9 cellular contexts compared by ENCODE assay signal in genomic region chr4:174213734-174214101, GRCh38.
DNase-seq lines count a peak whose midpoint lies in the region; ATAC-seq and TF ChIP-seq lines count a peak whose summit lies in the region.
"Had no signal": no experiment of that assay in that cellular context is flagged by ENCODE, and none has a peak within 500 bp of the region (broad histone marks: within the 10 kb centered on the region; RNA-seq: fewer than 3 reads in every experiment).

No MANE protein-coding gene starts in this region.

- no peak for DNase-seq in CD4-positive, alpha-beta memory T cell
- DNase-seq in H9, result no peak
- DNase-seq in coronary artery (ENCODE audit: low spot score), result no peak
- no peak for DNase-seq in neural crest cell (ENCODE audit: low read depth, low spot score)
- no peak for DNase-seq in posterior vena cava (ENCODE audit: low spot score)
- no peak for DNase-seq in hypothalamus (lab: John Stamatoyannopoulos, UW)
- DNase-seq in ureter (ENCODE audit: low spot score), result no peak
- DNase-seq: NCI-H1930 had no signal

- H2BK120ac ChIP-seq in H9 (ENCODE audit: low read depth, low read length, poor library complexity, severe bottlenecking), result no peak overlapping the region

- H3K36me3 Mint-ChIP-seq in CD4-positive, alpha-beta memory T cell, result no peaks in the 10 kb centered on the region
- H3K36me3 Mint-ChIP-seq in H9 (ENCODE audit: insufficient read depth in 1 of 3, low read depth in 3 of 3) (no peaks in the 10 kb centered on the region), neural crest cell (ENCODE audit: low read depth) (no peaks in the 10 kb centered on the region)

- H3K27me3 Mint-ChIP-seq in CD4-positive, alpha-beta memory T cell, result peaks cover 60 to 78% of the 10 kb centered on the region in 2 donors
- H3K27me3 Mint-ChIP-seq in H9 (ENCODE audit: low read depth) (peaks cover 100% of the 10 kb centered on the region), neural crest cell (ENCODE audit: low read depth) (peaks cover 99% of the 10 kb centered on the region)

- no peak overlapping the region for H2BK15ac ChIP-seq in H9 (ENCODE audit: low read depth, low read length)

- peaks cover 6% of the 10 kb centered on the region for H4K20me1 ChIP-seq in H9 (ENCODE audit: control insufficient read depth, insufficient read depth, insufficient read length)

- no peak overlapping the region for H2BK12ac ChIP-seq in H9 (ENCODE audit: insufficient read length, low read depth, low read length)

- H3K14ac ChIP-seq in H9 (ENCODE audit: insufficient read depth, low read length), result no peak overlapping the region

- WGBS in H9 (ENCODE audit: extremely low coverage, insufficient read length, low lambda C conversion rate), result no CpG with 5 or more reads among the region's 15 CpGs

- peaks cover 51% of the 10 kb centered on the region for H3K4me1 ChIP-seq in CD4-positive, alpha-beta memory T cell (ENCODE audit: insufficient read depth, low read length)
- peaks cover 2% of the 10 kb centered on the region; the same call in 1 of the 2 replicates for H3K4me1 ChIP-seq in H9 (ENCODE audit: insufficient read depth, low read length)

- no peak overlapping the region for H2BK5ac ChIP-seq in H9 (ENCODE audit: insufficient read length, low read length)

- H3K56ac ChIP-seq in H9 (ENCODE audit: insufficient read length, low read depth, low read length), result no peak overlapping the region

- no peak overlapping the region for H4K5ac ChIP-seq in H9 (ENCODE audit: insufficient read length, low read depth, low read length)

- POLR2A ChIA-PET in CD4-positive, alpha-beta memory T cell (lab: Charles Lee; ENCODE audit: partially characterized antibody), result no interaction called here

- H3T11ph ChIP-seq in H9 (ENCODE audit: low read length), result no peak overlapping the region

- no peak overlapping the region for H2AFZ ChIP-seq in H9 (ENCODE audit: low read length)

- H3K23ac ChIP-seq in H9 (ENCODE audit: insufficient read length, low read depth, low read length), result no peak overlapping the region

- peak overlapping the region; percentile 67 for H3K4me2 ChIP-seq in H9 (ENCODE audit: insufficient read depth, insufficient read length, low read length)

- no peaks in the 10 kb centered on the region for H3K79me2 ChIP-seq in H9 (ENCODE audit: insufficient read depth, low read length)

- H3K36me3 ChIP-seq in CD4-positive, alpha-beta memory T cell (ENCODE audit: insufficient read depth, low read length), result no peaks in the 10 kb centered on the region

- peaks cover 76% of the 10 kb centered on the region for H3K27me3 ChIP-seq in CD4-positive, alpha-beta memory T cell (ENCODE audit: insufficient read depth, low read length)
- H3K27me3 ChIP-seq in H9 (ENCODE audit: insufficient read depth, low read length), result peaks cover 75% of the 10 kb centered on the region

- no peak overlapping the region for H3K27ac ChIP-seq in CD4-positive, alpha-beta memory T cell (ENCODE audit: low read depth, low read length)
- no peak overlapping the region for H3K27ac ChIP-seq in H9 (ENCODE audit: insufficient read length, low read depth, low read length)
- no peak overlapping the region for H3K27ac ChIP-seq in coronary artery

- peak overlapping the region in 3 of 7 donors; percentile 48 to 72 (median 53) for H3K27ac Mint-ChIP-seq in CD4-positive, alpha-beta memory T cell
- peak overlapping the region in 1 of 3 experiments; percentile 33; a peak in 1 of 7 replicates for H3K27ac Mint-ChIP-seq in H9
- no peak overlapping the region for H3K27ac Mint-ChIP-seq in neural crest cell (ENCODE audit: unreplicated experiment)

- H3K9ac ChIP-seq in H9 (ENCODE audit: extremely low read depth, insufficient read length, low read length), result no peak overlapping the region

- peaks cover 34 to 56% (median 49%) of the 10 kb centered on the region in 4 donors for H3K4me1 Mint-ChIP-seq in CD4-positive, alpha-beta memory T cell
- H3K4me1 Mint-ChIP-seq in H9, result peaks cover 55 to 57% of the 10 kb centered on the region in 2 experiments
- H3K4me1 Mint-ChIP-seq in neural crest cell, result peaks cover 13% of the 10 kb centered on the region

- H3K9me3 Mint-ChIP-seq in CD4-positive, alpha-beta memory T cell, result peaks cover 0 to 12% (median 5%) of the 10 kb centered on the region in 8 donors
- H3K9me3 Mint-ChIP-seq in H9 (peaks cover 3 to 4% of the 10 kb centered on the region in 2 experiments; a peak in 2 of 5 replicates), neural crest cell (no peaks in the 10 kb centered on the region)

- H3K23me2 ChIP-seq in H9 (ENCODE audit: insufficient read length, low read depth, low read length, poor library complexity, severe bottlenecking), result peaks cover 16% of the 10 kb centered on the region

- no peak for ATAC-seq in HG02885 (IDR thresholded peaks at IDR 0.05; ENCODE audit: poor library complexity, unreplicated experiment)

- CTCF ChIA-PET in CD4-positive, alpha-beta memory T cell (lab: Charles Lee; ENCODE audit: partially characterized antibody), result interaction anchor here (2.3 kb wide), 1 partner anchor 9 kb away, joined by 7 read pairs; no protein-coding TSS in a partner anchor

- no peak overlapping the region for H2BK20ac ChIP-seq in H9 (ENCODE audit: low read depth, low read length, poor library complexity, severe bottlenecking)

- H3K4ac ChIP-seq in H9 (ENCODE audit: low read depth, low read length), result no peak overlapping the region

- no peak overlapping the region for H3K4me3 ChIP-seq in CD4-positive, alpha-beta memory T cell (ENCODE audit: low read length in 2 of 2)
- H3K4me3 ChIP-seq in coronary artery, result peak overlapping the region; percentile 60

- H3K18ac ChIP-seq in H9 (ENCODE audit: insufficient read length, low read depth, low read length), result no peak overlapping the region

- H4K91ac ChIP-seq in H9 (ENCODE audit: insufficient read length, low read depth, low read length), result no peak overlapping the region

- H3K79me1 ChIP-seq in H9 (ENCODE audit: insufficient read depth, low read depth, low read length, poor library complexity, severe bottlenecking), result no peaks in the 10 kb centered on the region

- H4K8ac ChIP-seq in H9 (replicated peaks; ENCODE audit: insufficient read length, low read depth, low read length), result no peak overlapping the region

- intact Hi-C loops in CD4-positive, alpha-beta memory T cell (cut with micrococcal nuclease), result loop anchor here (10.0 kb wide), 1 partner anchor 679 kb away; the partner anchor contains the start of gene HAND2
- intact Hi-C loops in posterior vena cava (cut with DNase I), result no loop called here

- TF ChIP-seq CTCF in H9 (conservative IDR thresholded peaks at IDR 0.05), result no peak
- no peak for TF ChIP-seq CTCF in coronary artery (IDR thresholded peaks at IDR 0.05)
- TF ChIP-seq CTCF in neural crest cell (conservative IDR thresholded peaks at IDR 0.05), result no peak

- no peaks in the 10 kb centered on the region for H3K9me3 ChIP-seq in CD4-positive, alpha-beta memory T cell (ENCODE audit: control insufficient read depth in 1 of 2, low read length in 2 of 2)
- no peaks in the 10 kb centered on the region for H3K9me3 ChIP-seq in H9 (ENCODE audit: control insufficient read depth, low read depth, low read length)

- no peak overlapping the region for H2AK5ac ChIP-seq in H9 (ENCODE audit: insufficient read length, low read length)

- peak overlapping the region in 7 of 8 donors; percentile 3 to 79 (median 60) for H3K4me3 Mint-ChIP-seq in CD4-positive, alpha-beta memory T cell
- peak overlapping the region; percentile 59 to 78 for H3K4me3 Mint-ChIP-seq in H9
- peak overlapping the region; percentile 21 for H3K4me3 Mint-ChIP-seq in neural crest cell
